7 cellular contexts compared by ENCODE assay signal in the genomic region with DNA sequence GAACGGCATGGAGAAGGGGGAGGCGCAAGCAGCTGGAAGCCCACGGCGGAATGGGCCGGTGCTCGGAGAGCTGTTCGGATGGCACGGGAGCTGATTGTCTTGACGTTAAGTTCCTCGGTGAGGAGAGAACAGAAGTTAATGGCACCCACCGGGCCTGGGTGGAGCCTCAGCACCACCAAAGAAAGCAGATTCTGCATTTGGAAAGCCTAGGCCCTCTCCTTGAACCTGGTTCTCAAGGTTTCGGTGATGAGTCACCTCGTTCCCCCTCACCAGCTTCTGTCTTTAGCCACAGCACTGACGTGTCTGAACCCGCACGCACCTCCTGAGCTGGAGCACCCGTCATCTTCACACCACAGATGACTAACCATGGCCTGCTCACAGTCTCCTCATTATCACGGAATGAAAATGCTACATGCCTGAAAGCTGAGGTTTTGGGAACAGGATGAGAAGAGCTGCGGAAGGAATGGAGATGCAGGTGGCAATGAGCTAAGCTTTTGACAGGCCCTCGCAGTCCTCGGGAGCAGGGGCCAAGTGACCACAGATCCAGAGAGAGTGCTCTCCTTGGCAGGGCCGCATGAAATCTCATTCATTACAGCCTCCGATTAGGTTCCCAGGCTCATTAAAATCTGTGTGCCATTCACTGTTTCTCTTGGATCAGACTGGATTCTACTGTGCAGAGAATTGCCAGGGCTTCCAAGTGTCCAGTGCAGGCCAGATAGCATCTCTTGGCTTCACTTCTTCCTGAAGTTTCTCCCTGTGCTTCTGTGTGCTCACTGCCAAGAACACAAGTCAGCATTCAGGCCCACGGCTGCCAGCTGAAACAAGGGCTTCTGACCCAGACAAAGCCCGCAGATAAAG.
DNase-seq lines count a peak whose midpoint lies in the region; ATAC-seq and TF ChIP-seq lines count a peak whose summit lies in the region.

No MANE protein-coding gene starts in this region.

- no peaks in the 10 kb centered on the region for H4K20me1 ChIP-seq in neural progenitor cell (ENCODE audit: low read depth)

- no peaks in the 10 kb centered on the region for H3K9me3 Mint-ChIP-seq in neural progenitor cell

- H3K79me2 ChIP-seq in neural progenitor cell (ENCODE audit: low read depth) = no peaks in the 10 kb centered on the region

- no peak overlapping the region for H2AFZ ChIP-seq in neural progenitor cell (replicated peaks)

- H3K4me3 Mint-ChIP-seq in neural progenitor cell = no peak overlapping the region

- H3K27me3 ChIP-seq in neural progenitor cell = peaks cover 5% of the 10 kb centered on the region

- no peaks in the 10 kb centered on the region for H3K9me3 ChIP-seq in neural progenitor cell (ENCODE audit: low read depth)

- H3K4me1 Mint-ChIP-seq in neural progenitor cell = peaks cover 7% of the 10 kb centered on the region

- ATAC-seq in GM19455 (IDR thresholded peaks at IDR 0.05; ENCODE audit: unreplicated experiment) = peak; percentile 95

- in situ Hi-C loops in astrocyte of the spinal cord (cut with HindIII; ENCODE audit: low sequenced_read_pairs) = no loop called here

- no peak for TF ChIP-seq CTCF in astrocyte of the spinal cord (IDR thresholded peaks at IDR 0.05; ENCODE audit: low read depth, low read length)
- no peak for TF ChIP-seq CTCF in neural progenitor cell (IDR thresholded peaks at IDR 0.05)

- H3K4me3 ChIP-seq in astrocyte of the spinal cord (ENCODE audit: low read depth, low read length) (no peak overlapping the region), neural progenitor cell (no peak overlapping the region)

- no peaks in the 10 kb centered on the region for H3K36me3 Mint-ChIP-seq in neural progenitor cell

- no peaks in the 10 kb centered on the region for H3K4me1 ChIP-seq in neural progenitor cell

- no peak overlapping the region for H3K27ac Mint-ChIP-seq in neural progenitor cell

- no peaks in the 10 kb centered on the region for H3F3A ChIP-seq in neural progenitor cell (ENCODE audit: low read depth)

- peak; percentile 0 for DNase-seq in HuH-7 (ENCODE audit: low spot score)
- peak; percentile 100 for DNase-seq in astrocyte of the spinal cord (ENCODE audit: low read depth, low spot score)
- peak; percentile 3 to 99 for DNase-seq in lung microvascular endothelial cell (ENCODE audit: low read depth in 2 of 2)
- DNase-seq in stromal cell of bone marrow (ENCODE audit: low read depth) = peak; percentile 99
- DNase-seq in HT-29 (ENCODE audit: low spot score) = no peak
- DNase-seq in neural progenitor cell (ENCODE audit: low spot score) = no peak

- no peaks in the 10 kb centered on the region for H3K36me3 ChIP-seq in neural progenitor cell

- H3K9ac ChIP-seq in neural progenitor cell = no peak overlapping the region

- peaks cover 3% of the 10 kb centered on the region for H3K27me3 Mint-ChIP-seq in neural progenitor cell (ENCODE audit: insufficient read depth, low read depth)

- H3K27ac ChIP-seq in neural progenitor cell = no peak overlapping the region

- no peak overlapping the region for H3K4me2 ChIP-seq in neural progenitor cell

Comparison
In these comparisons a context has a peak if more than half of its experiments do, and no peak if none do; other contexts are left out.
1. DNase-seq: peak in HuH-7 (single experiment), astrocyte of the spinal cord (single experiment), lung microvascular endothelial cell (2 of 2) and stromal cell of bone marrow (single experiment); none in HT-29 (single experiment) and neural progenitor cell (single experiment).